1 cellular context compared by ENCODE assay signal in genomic region chr1:94646151-94646643, GRCh38.
TF ChIP-seq lines count a peak whose summit lies in the region.

No MANE protein-coding gene starts in this region.

TF ChIP-seq in A549, 52 proteins besides CTCF, POLR2A, EP300 and RAD21 (continued from another document):
- TF ChIP-seq SREBF2 (IDR thresholded peaks at IDR 0.05) (no peak), RNF2 (IDR thresholded peaks at IDR 0.05; ENCODE audit: borderline replicate concordance, low read depth) (no peak), GATA3 (IDR thresholded peaks at IDR 0.05; ENCODE audit: borderline replicate concordance) (peak; percentile 30; the same call in 1 of the 2 replicates)
